In the genomic region with DNA sequence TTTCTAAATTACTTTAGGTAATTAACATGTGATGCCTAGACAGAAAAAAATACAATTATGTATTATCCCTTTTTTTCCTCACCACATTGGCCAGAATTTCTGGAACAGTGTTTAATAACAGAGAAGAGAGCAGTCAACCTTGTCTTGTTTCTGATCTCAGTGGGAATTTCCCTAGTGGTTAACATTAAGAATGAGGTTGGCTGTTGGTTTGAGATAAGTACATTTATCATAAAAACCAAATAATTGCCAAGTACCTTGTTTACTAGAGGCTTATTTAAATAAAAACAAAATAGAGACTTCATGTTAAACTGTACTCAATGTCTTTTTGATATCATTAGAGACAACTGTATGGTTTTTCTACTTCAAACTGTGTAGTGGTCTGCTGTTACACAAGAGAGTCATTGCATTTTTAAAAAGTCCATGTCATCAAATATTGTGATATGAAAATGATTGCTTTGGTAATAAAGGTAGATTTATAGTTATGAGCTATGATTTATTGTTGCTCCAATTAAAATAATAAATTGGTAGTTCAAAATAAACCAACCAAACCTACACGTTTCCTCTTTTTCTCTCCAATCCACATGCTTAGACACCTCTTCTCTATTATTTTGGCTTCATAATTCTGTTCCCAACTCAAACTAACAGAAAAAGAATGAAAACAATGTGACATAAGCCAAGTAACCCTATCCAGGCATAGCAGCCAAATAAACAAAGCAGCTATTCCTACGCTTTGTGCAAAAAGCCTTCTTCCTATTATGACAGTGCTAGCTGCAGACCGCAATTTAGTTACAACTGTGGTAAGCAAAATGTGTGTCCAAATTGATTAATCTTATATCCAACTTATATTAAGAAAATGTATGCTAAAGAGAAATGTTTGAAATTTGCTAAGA, we compare ENCODE assay signal across 8 cellular contexts. TPM values are rescaled to one million over a fixed set of nuclear protein-coding genes. Genes with fewer than 3 reads are reported as not detected.
DNase-seq lines count a peak whose midpoint lies in the region; ATAC-seq and TF ChIP-seq lines count a peak whose summit lies in the region.

No MANE protein-coding gene starts in this region.

- ATAC-seq in GM19395 (IDR thresholded peaks at IDR 0.05; ENCODE audit: unreplicated experiment): peak; percentile 37

- H3K27me3 ChIP-seq in AG04450 (ENCODE audit: control insufficient read depth, insufficient read depth, low read length): no peaks in the 10 kb centered on the region

- DNase-seq in AG04450 (ENCODE audit: low read depth, low spot score) (peak; percentile 23), NAMALWA (ENCODE audit: low spot score) (peak; percentile 61), epithelial cell of esophagus (ENCODE audit: low read depth) (peak; percentile 19), smooth muscle cell of the brain vasculature (ENCODE audit: low read depth, low spot score) (peak; percentile 31), ecto neural progenitor cell (ENCODE audit: low spot score) (no peak), SHP77 treated with DMSO at 0.1 percent for 48 hours (lab: John Stamatoyannopoulos, UW) (no peak), amygdala (lab: John Stamatoyannopoulos, UW) (no peak)

- CTCF ChIA-PET in AG04450 (lab: Charles Lee): interaction anchor here (2.2 kb wide), 1 partner anchor 75 kb away, joined by 6 read pairs; no protein-coding TSS in a partner anchor

- no peak overlapping the region for H3K4me3 ChIP-seq in AG04450 (ENCODE audit: low read depth, low read length)
- H3K4me3 ChIP-seq in epithelial cell of esophagus (ENCODE audit: low read length): no peak overlapping the region

- no peaks in the 10 kb centered on the region for H3K9me3 ChIP-seq in AG04450 (ENCODE audit: control insufficient read depth, insufficient read depth, low read length)

- no peak overlapping the region for H3K27ac ChIP-seq in AG04450 (ENCODE audit: low read depth, low read length)

- TF ChIP-seq CTCF in AG04450 (IDR thresholded peaks at IDR 0.05; ENCODE audit: low read depth, low read length) (no peak), epithelial cell of esophagus (IDR thresholded peaks at IDR 0.05; ENCODE audit: insufficient read depth, low read depth, low read length, missing control alignments) (no peak)

- POLR2A ChIA-PET in AG04450 (lab: Yijun Ruan, JAX): interaction anchor here (0.8 kb wide), 1 partner anchor 10 kb away, joined by 4 read pairs; no protein-coding TSS in a partner anchor

RNA-seq across cellular contexts. Expression of a gene that starts 20.9 kb away (rescaled TPM):
- polyA plus RNA-seq in AG04450 (2011; rRNA removed): 46.9 and 56.6 TPM in 2 replicates
- polyA minus RNA-seq in AG04450 (2011; rRNA and poly(A)+ RNA removed): 21.4 and 44.8 TPM in 2 replicates

Comparison
In these comparisons a context has a peak if more than half of its experiments do, and no peak if none do; other contexts are left out.
1. DNase-seq: peak in AG04450 (single experiment), NAMALWA (single experiment), epithelial cell of esophagus (single experiment) and smooth muscle cell of the brain vasculature (single experiment); none in ecto neural progenitor cell (single experiment), SHP77 treated with DMSO at 0.1 percent for 48 hours (single experiment) and amygdala (0 of 56).